ENCODE assay signal across 8 cellular contexts in genomic region chr1:151611288-151611790, GRCh38. TPM values are rescaled to one million over a fixed set of nuclear protein-coding genes. Genes with fewer than 3 reads are reported as not detected.
A peak's percentile ranks its signal among the peaks of the same experiment; 100 is the strongest.
DNase-seq lines count a peak whose midpoint lies in the region; ATAC-seq and TF ChIP-seq lines count a peak whose summit lies in the region.

No MANE protein-coding gene starts in this region.

- peak overlapping the region; percentile 74 for H3K27ac Mint-ChIP-seq in progenitor cell of endocrine pancreas

- no peaks in the 10 kb centered on the region for H3K9me3 Mint-ChIP-seq in progenitor cell of endocrine pancreas (ENCODE audit: low read depth)

- peaks cover 2% of the 10 kb centered on the region for H3K36me3 Mint-ChIP-seq in progenitor cell of endocrine pancreas (ENCODE audit: insufficient read depth)

- peaks cover 22% of the 10 kb centered on the region for H3K4me1 ChIP-seq in foreskin keratinocyte

- DNase-seq in HT-29 (ENCODE audit: low spot score) = peak; percentile 52
- peak in 1 of 2 donors; percentile 62 for DNase-seq in foreskin keratinocyte
- DNase-seq in progenitor cell of endocrine pancreas (ENCODE audit: low spot score, unreplicated experiment) = no peak
- DNase-seq in effector CD4-positive, alpha-beta T cell = no peak
- DNase-seq in stimulated activated CD4-positive, alpha-beta T cell treated with anti-CD3 and anti-CD28 coated beads, Interleukin-12 subunit alpha, Interleukin-12 subunit beta, amount 100 ng/mL, for 4 hours = no peak

- ATAC-seq in foreskin keratinocyte (peak; percentile 41), HG03139 (IDR thresholded peaks at IDR 0.05; ENCODE audit: unreplicated experiment) (no peak)

- no peaks in the 10 kb centered on the region for H3K27me3 Mint-ChIP-seq in progenitor cell of endocrine pancreas

- H3K27ac ChIP-seq in 22Rv1 (peak overlapping the region; percentile 66), VCaP (peak overlapping the region; percentile 86; the same call in 1 of the 2 replicates), foreskin keratinocyte (no peak overlapping the region)

- no peaks in the 10 kb centered on the region for H3K27me3 ChIP-seq in foreskin keratinocyte

- peak overlapping the region; percentile 98 for H3K4me3 Mint-ChIP-seq in progenitor cell of endocrine pancreas (ENCODE audit: low read depth)

- H3K4me1 Mint-ChIP-seq in progenitor cell of endocrine pancreas (ENCODE audit: low read depth) = peaks cover 24% of the 10 kb centered on the region

- no peak for TF ChIP-seq CTCF in 22Rv1 (IDR thresholded peaks at IDR 0.05)
- no peak for TF ChIP-seq CTCF in VCaP (conservative IDR thresholded peaks at IDR 0.05)
- no peak for TF ChIP-seq CTCF in foreskin keratinocyte (conservative IDR thresholded peaks at IDR 0.05)
- TF ChIP-seq CTCF in progenitor cell of endocrine pancreas (IDR thresholded peaks at IDR 0.05; ENCODE audit: unreplicated experiment) = no peak

RNA-seq across cellular contexts. Expression of gene SNX27, which starts 0.5 kb away (rescaled TPM):
- 13.3 and 13.9 TPM in 2 replicates for total RNA-seq in HT-29 (2014; rRNA removed; shearing (Covaris generic))
- 22.0 and 24.0 TPM in 2 replicates for total RNA-seq in foreskin keratinocyte
- 5.5 and 6.0 TPM in 2 replicates for polyA plus RNA-seq in foreskin keratinocyte
- total RNA-seq in progenitor cell of endocrine pancreas = 50.0 and 50.3 TPM in 2 replicates
